Comparison of ENCODE assay signal across 18 cellular contexts in the genomic region with DNA sequence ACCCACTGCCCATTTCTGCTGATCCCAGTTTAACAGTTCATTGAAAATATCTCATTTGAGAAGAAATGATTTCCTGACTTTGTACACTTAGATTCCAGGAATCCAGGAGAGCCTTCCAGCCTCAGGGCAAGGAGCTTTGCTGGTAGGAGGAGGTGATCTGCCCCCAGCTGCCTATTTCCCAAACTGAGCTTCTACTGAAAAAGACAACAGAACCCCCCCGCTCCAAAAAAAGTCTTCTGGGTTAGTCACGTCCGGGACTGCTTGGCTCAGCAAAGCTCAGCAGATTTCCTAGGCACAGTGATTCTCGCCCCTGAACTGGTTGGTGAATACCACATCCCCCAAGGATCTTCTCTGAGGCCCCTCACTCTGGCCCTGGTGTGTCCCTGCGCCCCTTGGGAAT. TPM values are rescaled to one million over a fixed set of nuclear protein-coding genes. Genes with fewer than 3 reads are reported as not detected.
DNase-seq lines count a peak whose midpoint lies in the region; ATAC-seq and TF ChIP-seq lines count a peak whose summit lies in the region.
"Had no signal": no experiment of that assay in that cellular context is flagged by ENCODE, and none has a peak within 500 bp of the region (broad histone marks: within the 10 kb centered on the region; RNA-seq: fewer than 3 reads in every experiment).

No MANE protein-coding gene starts in this region.

- H3K4me1 ChIP-seq in ascending aorta, result peaks cover 0 to 5% of the 10 kb centered on the region in 2 donors

- H3K9me3 ChIP-seq in ascending aorta, result no peaks in the 10 kb centered on the region
- H3K9me3 ChIP-seq: colonic mucosa had no signal

- H3K27me3 ChIP-seq in ascending aorta (no peaks in the 10 kb centered on the region), dorsolateral prefrontal cortex (no peaks in the 10 kb centered on the region)
- H3K27me3 ChIP-seq: colonic mucosa had no signal

- H3K4me1 Mint-ChIP-seq in activated CD4-positive, alpha-beta T cell treated with anti-CD3 and anti-CD28 coated beads for 36 hours, result peaks cover 13% of the 10 kb centered on the region

- TF ChIP-seq CTCF in ascending aorta (IDR thresholded peaks at IDR 0.05) (no peak), dorsolateral prefrontal cortex (IDR thresholded peaks at IDR 0.05 in 54 of 56, conservative IDR thresholded peaks at IDR 0.05 in 2 of 56; ENCODE audit: low read depth in 1 of 56, partially characterized antibody in 56 of 56) (no peak)

- H3K27ac ChIP-seq in ascending aorta, result peak overlapping the region; percentile 27 to 42
- H3K27ac ChIP-seq in dorsolateral prefrontal cortex, result peak overlapping the region in 8 of 59 donors; percentile 9 to 44 (median 16)
- H3K27ac ChIP-seq: colonic mucosa had no signal

- H3K4me3 ChIP-seq in ascending aorta (no peak overlapping the region), dorsolateral prefrontal cortex (no peak overlapping the region)
- H3K4me3 ChIP-seq: colonic mucosa, GM12878 had no signal

- no peak for ATAC-seq in GM19023 (IDR thresholded peaks at IDR 0.05; ENCODE audit: unreplicated experiment)
- no peak for ATAC-seq in activated CD4-positive, alpha-beta T cell treated with anti-CD3 and anti-CD28 coated beads for 36 hours
- ATAC-seq: GM12878 had no signal

- H3K36me3 ChIP-seq in ascending aorta, result peaks cover 6 to 18% of the 10 kb centered on the region in 2 donors
- H3K36me3 ChIP-seq: colonic mucosa had no signal

- POLR2A ChIA-PET in activated CD4-positive, alpha-beta T cell treated with anti-CD3 and anti-CD28 coated beads for 36 hours (lab: Charles Lee), result interaction anchor here (1.2 kb wide), 1 partner anchor 13 kb away, joined by 5 read pairs; the partner anchor contains the start of gene SLC6A6

- no peaks in the 10 kb centered on the region for H3K27me3 Mint-ChIP-seq in activated CD4-positive, alpha-beta T cell treated with anti-CD3 and anti-CD28 coated beads for 36 hours
- H3K27me3 Mint-ChIP-seq: activated naive CD8-positive, alpha-beta T cell treated with anti-CD3 and anti-CD28 coated beads for 36 hours; B cell had no signal

- intact Hi-C loops in ascending aorta (cut with DNase I) (no loop called here), dorsolateral prefrontal cortex (cut with DNase I) (no loop called here)
- intact Hi-C loops in activated CD4-positive, alpha-beta T cell treated with anti-CD3 and anti-CD28 coated beads for 36 hours (cut with DNase I, micrococcal nuclease), result no loop called here

- H3K4me3 Mint-ChIP-seq in activated CD4-positive, alpha-beta T cell treated with anti-CD3 and anti-CD28 coated beads for 36 hours, result no peak overlapping the region
- H3K4me3 Mint-ChIP-seq: activated naive CD8-positive, alpha-beta T cell treated with anti-CD3 and anti-CD28 coated beads for 36 hours; B cell had no signal

- peak; percentile 75 for DNase-seq in AG08395 (ENCODE audit: low spot score)
- peak; percentile 83 for DNase-seq in HT1080 (ENCODE audit: low read depth)
- DNase-seq in ascending aorta (ENCODE audit: low spot score in 2 of 2), result no peak
- DNase-seq in hepatic stellate cell (ENCODE audit: low spot score), result peak; percentile 46
- no peak for DNase-seq in SK-N-DZ (ENCODE audit: low spot score)
- no peak for DNase-seq in activated CD4-positive, alpha-beta T cell treated with anti-CD3 and anti-CD28 coated beads for 36 hours
- no peak for DNase-seq in dorsolateral prefrontal cortex
- DNase-seq: activated naive CD8-positive, alpha-beta T cell treated with anti-CD3 and anti-CD28 coated beads for 36 hours; colonic mucosa; DMS79; NCI-H1930; NCI-H82; posterior cingulate gyrus; SIG-M5; stimulated activated CD4-positive, alpha-beta T cell treated with anti-CD3 and anti-CD28 coated beads, Interleukin-15, amount 100 ng/mL, for 24 hours had no signal

- CTCF ChIA-PET in activated CD4-positive, alpha-beta T cell treated with anti-CD3 and anti-CD28 coated beads for 36 hours (lab: Charles Lee), result interaction anchor here (0.6 to 1.1 kb wide), 4 partner anchors 10 to 25 kb away, joined by 3 to 4 read pairs (median 3); no protein-coding TSS in a partner anchor

- no peaks in the 10 kb centered on the region for H3K9me3 Mint-ChIP-seq in activated CD4-positive, alpha-beta T cell treated with anti-CD3 and anti-CD28 coated beads for 36 hours (ENCODE audit: low read depth)
- H3K9me3 Mint-ChIP-seq: activated naive CD8-positive, alpha-beta T cell treated with anti-CD3 and anti-CD28 coated beads for 36 hours had no signal

- peaks cover 20% of the 10 kb centered on the region for H3K36me3 Mint-ChIP-seq in activated CD4-positive, alpha-beta T cell treated with anti-CD3 and anti-CD28 coated beads for 36 hours (ENCODE audit: low read depth)

- H3K27ac Mint-ChIP-seq in activated CD4-positive, alpha-beta T cell treated with anti-CD3 and anti-CD28 coated beads for 36 hours, result no peak overlapping the region
- H3K27ac Mint-ChIP-seq: activated naive CD8-positive, alpha-beta T cell treated with anti-CD3 and anti-CD28 coated beads for 36 hours had no signal

RNA-seq across cellular contexts. Expression of gene SLC6A6, which starts 13.1 kb away (rescaled TPM):
- total RNA-seq in HT1080 (2014; rRNA removed; shearing (Covaris generic)), result 36.3 and 40.1 TPM in 2 replicates
- polyA plus RNA-seq in HT1080 (2015; cell fraction: cytosol; rRNA removed), result 23.8 and 30.5 TPM in 2 replicates
- 99.9 and 112 TPM in 2 replicates for polyA plus RNA-seq in HT1080 (2015; cell fraction: nucleus; rRNA removed)
- total RNA-seq in ascending aorta (78.1 TPM), dorsolateral prefrontal cortex (10 to 100 TPM; 17.9 to 78.1 (median 30.7) TPM)
- 23.6 and 27.2 TPM in 2 replicates for polyA plus RNA-seq in SK-N-DZ (2014; cell fraction: cytosol; rRNA removed)
- polyA plus RNA-seq in SK-N-DZ (2014; cell fraction: nucleus; rRNA removed), result 49.9 and 68.9 TPM in 2 replicates
- 10 to 100 TPM; 51.7 to 54.2 TPM for total RNA-seq in activated CD4-positive, alpha-beta T cell treated with anti-CD3 and anti-CD28 coated beads for 36 hours

Comparison
In these comparisons a context has a peak if more than half of its experiments do, and no peak if none do; other contexts are left out.
1. DNase-seq: peak in AG08395 (single experiment), HT1080 (single experiment) and hepatic stellate cell (single experiment); none in ascending aorta (0 of 2), SK-N-DZ (single experiment), activated CD4-positive, alpha-beta T cell treated with anti-CD3 and anti-CD28 coated beads for 36 hours (single experiment) and dorsolateral prefrontal cortex (0 of 10).